Comparison of ENCODE assay signal across 1 cellular context in the genomic region with DNA sequence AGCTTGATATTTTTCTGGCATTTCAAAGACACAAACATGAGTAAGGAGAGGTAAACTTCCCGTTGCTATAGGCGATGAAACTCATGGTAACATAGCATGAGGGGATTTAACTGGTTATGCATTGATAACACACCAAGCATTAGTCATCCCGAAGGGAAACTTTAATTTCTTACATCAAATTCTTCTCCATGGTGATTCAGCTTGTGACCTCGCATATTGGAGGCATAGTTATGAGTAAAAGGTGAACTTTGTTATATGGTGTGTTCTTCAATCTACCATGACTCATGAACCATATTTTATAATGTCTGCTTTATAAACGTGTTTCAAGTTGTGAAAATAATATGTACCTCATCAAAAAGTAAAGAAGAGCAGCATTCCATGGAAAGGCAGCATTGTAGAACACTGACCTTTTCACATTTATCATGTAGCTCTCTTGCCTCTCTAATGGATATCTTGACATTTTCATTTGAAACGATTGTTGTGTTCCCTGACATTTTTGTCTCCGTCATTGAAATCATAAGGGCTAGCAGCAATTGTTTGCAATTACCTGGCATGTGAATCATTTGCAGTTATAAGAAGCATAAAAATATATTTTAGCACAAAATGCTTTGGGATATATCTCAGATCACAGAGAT.
A peak's percentile ranks its signal among the peaks of the same experiment; 100 is the strongest.
TF ChIP-seq lines count a peak whose summit lies in the region.

No MANE protein-coding gene starts in this region.

TF ChIP-seq in A549, 52 proteins besides CTCF, POLR2A, EP300 and RAD21 (continued from another document):
- TF ChIP-seq, protein P1, sequence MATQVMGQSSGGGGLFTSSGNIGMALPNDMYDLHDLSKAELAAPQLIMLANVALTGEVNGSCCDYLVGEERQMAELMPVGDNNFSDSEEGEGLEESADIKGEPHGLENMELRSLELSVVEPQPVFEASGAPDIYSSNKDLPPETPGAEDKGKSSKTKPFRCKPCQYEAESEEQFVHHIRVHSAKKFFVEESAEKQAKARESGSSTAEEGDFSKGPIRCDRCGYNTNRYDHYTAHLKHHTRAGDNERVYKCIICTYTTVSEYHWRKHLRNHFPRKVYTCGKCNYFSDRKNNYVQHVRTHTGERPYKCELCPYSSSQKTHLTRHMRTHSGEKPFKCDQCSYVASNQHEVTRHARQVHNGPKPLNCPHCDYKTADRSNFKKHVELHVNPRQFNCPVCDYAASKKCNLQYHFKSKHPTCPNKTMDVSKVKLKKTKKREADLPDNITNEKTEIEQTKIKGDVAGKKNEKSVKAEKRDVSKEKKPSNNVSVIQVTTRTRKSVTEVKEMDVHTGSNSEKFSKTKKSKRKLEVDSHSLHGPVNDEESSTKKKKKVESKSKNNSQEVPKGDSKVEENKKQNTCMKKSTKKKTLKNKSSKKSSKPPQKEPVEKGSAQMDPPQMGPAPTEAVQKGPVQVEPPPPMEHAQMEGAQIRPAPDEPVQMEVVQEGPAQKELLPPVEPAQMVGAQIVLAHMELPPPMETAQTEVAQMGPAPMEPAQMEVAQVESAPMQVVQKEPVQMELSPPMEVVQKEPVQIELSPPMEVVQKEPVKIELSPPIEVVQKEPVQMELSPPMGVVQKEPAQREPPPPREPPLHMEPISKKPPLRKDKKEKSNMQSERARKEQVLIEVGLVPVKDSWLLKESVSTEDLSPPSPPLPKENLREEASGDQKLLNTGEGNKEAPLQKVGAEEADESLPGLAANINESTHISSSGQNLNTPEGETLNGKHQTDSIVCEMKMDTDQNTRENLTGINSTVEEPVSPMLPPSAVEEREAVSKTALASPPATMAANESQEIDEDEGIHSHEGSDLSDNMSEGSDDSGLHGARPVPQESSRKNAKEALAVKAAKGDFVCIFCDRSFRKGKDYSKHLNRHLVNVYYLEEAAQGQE (IDR thresholded peaks at IDR 0.05): no peak
- TF ChIP-seq JUNB (IDR thresholded peaks at IDR 0.05) (peak; percentile 74), JUN (IDR thresholded peaks at IDR 0.05) (no peak), KDM1A (IDR thresholded peaks at IDR 0.05; ENCODE audit: low read depth) (no peak), HOXA7 (CRISPR knock-in tag; IDR thresholded peaks at IDR 0.05) (no peak), ZFP36 (IDR thresholded peaks at IDR 0.05; ENCODE audit: borderline replicate concordance, partially characterized antibody) (no peak), SREBF2 (IDR thresholded peaks at IDR 0.05) (no peak), CBX2 (IDR thresholded peaks at IDR 0.05; ENCODE audit: borderline replicate concordance, low read depth) (no peak), HDAC2 (IDR thresholded peaks at IDR 0.05) (no peak), GATA3 (IDR thresholded peaks at IDR 0.05; ENCODE audit: borderline replicate concordance) (no peak; the same call in 1 of the 2 replicates), PHF8 (IDR thresholded peaks at IDR 0.05; ENCODE audit: borderline replicate concordance, low read depth) (no peak), FOSL2 (IDR thresholded peaks at IDR 0.05) (peak; percentile 30; the same call in 1 of the 2 replicates), FOSL2 (CRISPR knock-in tag; IDR thresholded peaks at IDR 0.05) (peak; percentile 76), MAFK (IDR thresholded peaks at IDR 0.05; ENCODE audit: partially characterized antibody) (peak; percentile 27)
- TF ChIP-seq, protein P2, sequence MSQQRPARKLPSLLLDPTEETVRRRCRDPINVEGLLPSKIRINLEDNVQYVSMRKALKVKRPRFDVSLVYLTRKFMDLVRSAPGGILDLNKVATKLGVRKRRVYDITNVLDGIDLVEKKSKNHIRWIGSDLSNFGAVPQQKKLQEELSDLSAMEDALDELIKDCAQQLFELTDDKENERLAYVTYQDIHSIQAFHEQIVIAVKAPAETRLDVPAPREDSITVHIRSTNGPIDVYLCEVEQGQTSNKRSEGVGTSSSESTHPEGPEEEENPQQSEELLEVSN (IDR thresholded peaks at IDR 0.05; ENCODE audit: borderline replicate concordance, low read depth): no peak
